In genomic region chr3:22225161-22225560, GRCh38 we compare ENCODE assay signal across 30 cellular contexts.
"Had no signal": no experiment of that assay in that cellular context is flagged by ENCODE, and none has a peak within 500 bp of the region (broad histone marks: within the 10 kb centered on the region; RNA-seq: fewer than 3 reads in every experiment).

No MANE protein-coding gene starts in this region.

- H3K4me1 ChIP-seq: heart left ventricle, lower lobe of right lung, pancreas, prostate gland, stomach, tibial nerve, upper lobe of left lung, vagina had no signal

- ATAC-seq: heart left ventricle; left cardiac atrium; left lobe of liver; lower lobe of right lung; natural killer cell; pancreas; right cardiac atrium; sciatic nerve; stimulated activated naive B cell treated with anti-CD40 and anti-IgM and Interleukin-4, amounts not matched to agents 10 μg/mL and 1 μg/mL and 100 μg/mL, for 72 hours; stimulated activated naive CD8-positive, alpha-beta T cell treated with anti-CD3 and anti-CD28 coated beads, Interleukin-15, Interleukin-2, amounts not matched to agents 100 U/mL and 50 U/mL, for 24 hours had no signal

- H3K36me3 ChIP-seq: heart left ventricle, lower lobe of right lung, pancreas, prostate gland, stomach, thoracic aorta, tibial nerve, upper lobe of left lung, vagina had no signal

- H3K4me3 ChIP-seq: heart left ventricle, lower lobe of right lung, pancreas, prostate gland, skin epidermis, stomach, thoracic aorta, tibial nerve, upper lobe of left lung, vagina had no signal

- H3K36me3 Mint-ChIP-seq: naive B cell; natural killer cell; stimulated activated naive B cell treated with anti-CD40 and anti-IgM and Interleukin-4, amounts not matched to agents 10 μg/mL and 1 μg/mL and 100 μg/mL, for 72 hours had no signal

- DNase-seq: glutamatergic neuron; heart left ventricle; hypothalamus; kidney glomerular epithelial cell; left cardiac atrium; lower lobe of right lung; mammary epithelial cell; mesenchymal stem cell; naive B cell; natural killer cell; pancreas; posterior cingulate gyrus; retina; right cardiac atrium; stimulated activated CD4-positive, alpha-beta T cell treated with anti-CD3 and anti-CD28 coated beads, Interleukin-12 subunit alpha, Interleukin-12 subunit beta, amount 100 ng/mL, for 4 hours; stimulated activated CD4-positive, alpha-beta T cell treated with anti-CD3 and anti-CD28 coated beads, Interleukin-15, amount 100 ng/mL, for 24 hours; stimulated activated CD4-positive, alpha-beta T cell treated with anti-CD3 and anti-CD28 coated beads, Interleukin-2, amount 100 ng/mL, for 24 hours; stimulated activated CD4-positive, alpha-beta T cell treated with anti-CD3 and anti-CD28 coated beads, Interleukin-4, amount 100 ng/mL, for 1 hour; stimulated activated naive B cell treated with anti-CD40 and anti-IgM and Interleukin-4, amounts not matched to agents 10 μg/mL and 1 μg/mL and 100 μg/mL, for 72 hours; stimulated activated naive CD8-positive, alpha-beta T cell treated with anti-CD3 and anti-CD28 coated beads, Interleukin-15, Interleukin-2, amounts not matched to agents 100 U/mL and 50 U/mL, for 24 hours; stomach; upper lobe of left lung had no signal

- H3K9me3 ChIP-seq: lower lobe of right lung, pancreas, prostate gland, thoracic aorta, upper lobe of left lung, vagina had no signal

- H3K4me3 Mint-ChIP-seq: naive B cell; natural killer cell; neural crest cell; stimulated activated naive B cell treated with anti-CD40 and anti-IgM and Interleukin-4, amounts not matched to agents 10 μg/mL and 1 μg/mL and 100 μg/mL, for 72 hours had no signal

- H3K27me3 ChIP-seq: heart left ventricle, pancreas, stomach, tibial nerve, upper lobe of left lung, vagina had no signal

- H3K27ac ChIP-seq: heart left ventricle, lower lobe of right lung, pancreas, prostate gland, skin epidermis, stomach, thoracic aorta, tibial nerve, upper lobe of left lung, vagina had no signal

- H3K27ac Mint-ChIP-seq: naive B cell; natural killer cell; stimulated activated naive B cell treated with anti-CD40 and anti-IgM and Interleukin-4, amounts not matched to agents 10 μg/mL and 1 μg/mL and 100 μg/mL, for 72 hours had no signal

- H3K4me1 Mint-ChIP-seq: naive B cell; natural killer cell; neural crest cell; stimulated activated naive B cell treated with anti-CD40 and anti-IgM and Interleukin-4, amounts not matched to agents 10 μg/mL and 1 μg/mL and 100 μg/mL, for 72 hours had no signal

- H3K27me3 Mint-ChIP-seq: naive B cell; stimulated activated naive B cell treated with anti-CD40 and anti-IgM and Interleukin-4, amounts not matched to agents 10 μg/mL and 1 μg/mL and 100 μg/mL, for 72 hours had no signal
